ENCODE assay signal across 9 cellular contexts in genomic region chr11:72127923-72128322, GRCh38. TPM values are rescaled to one million over a fixed set of nuclear protein-coding genes. Genes with fewer than 3 reads are reported as not detected.
"Had no signal": no experiment of that assay in that cellular context is flagged by ENCODE, and none has a peak within 500 bp of the region (broad histone marks: within the 10 kb centered on the region; RNA-seq: fewer than 3 reads in every experiment).

No MANE protein-coding gene starts in this region.

- H3K27ac ChIP-seq: HL-60 had no signal

- H2AFZ ChIP-seq: GM23338 had no signal

- H3K4me3 ChIP-seq: GM23338 had no signal

- DNase-seq: H9, HCEC 1CT, KG1 had no signal

- H3K4me2 ChIP-seq: GM23338 had no signal

- ATAC-seq: GM23338, HepG2 had no signal

- FAIRE-seq: H1, H54, HepG2 had no signal

RNA-seq across cellular contexts. Expression of gene FOLR3, which starts 7.6 kb away (rescaled TPM):
- total RNA-seq: GM23338, H1, H9, HepG2 had no signal
- polyA plus RNA-seq: GM23338, H1, HepG2, IgD-negative memory B cell had no signal

RNA-seq across cellular contexts. Expression of gene TOMT, which starts 22.2 kb away (rescaled TPM):
- total RNA-seq: GM23338, H1, H9, HepG2 had no signal
- polyA plus RNA-seq: GM23338, HepG2, IgD-negative memory B cell had no signal
